ENCODE assay signal across 1 cellular context in the genomic region with DNA sequence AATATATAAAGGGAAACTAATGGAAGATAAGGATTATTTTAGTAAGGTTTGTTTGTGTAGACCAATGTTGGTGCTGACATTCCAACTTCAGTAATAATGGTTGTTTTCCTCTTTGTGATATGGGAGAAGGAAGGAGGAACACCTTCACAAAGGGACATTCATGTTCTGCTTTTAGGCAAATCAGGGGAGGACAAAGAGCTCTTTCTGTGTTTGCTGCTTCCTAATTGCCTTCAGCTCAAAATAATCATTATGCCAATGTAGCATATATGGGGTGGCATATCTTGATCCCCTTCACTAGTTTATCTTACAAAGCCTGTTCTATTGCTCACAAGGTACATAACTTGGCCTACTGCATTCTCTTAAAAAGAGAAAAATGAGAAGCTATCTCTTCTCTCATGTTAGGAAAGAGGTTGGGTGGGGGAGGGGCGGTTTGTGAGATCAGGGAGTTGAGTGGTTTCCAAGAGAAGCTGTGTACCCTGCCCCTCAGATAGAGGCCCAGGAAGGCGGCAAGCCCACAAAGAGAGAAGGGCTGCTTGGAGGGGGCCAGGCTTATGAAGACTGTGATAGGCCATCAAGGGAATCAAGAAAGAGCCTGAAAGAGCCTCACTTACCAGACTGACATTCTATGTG.
A peak's percentile ranks its signal among the peaks of the same experiment; 100 is the strongest.
TF ChIP-seq lines count a peak whose summit lies in the region.

No MANE protein-coding gene starts in this region.

TF ChIP-seq in HepG2, 621 proteins besides CTCF, POLR2A, EP300 and RAD21 (continued from another document and continues in another):
- peak; percentile 85; the same call in 1 of the 2 replicates for TF ChIP-seq ZNF710 (CRISPR knock-in tag; IDR thresholded peaks at IDR 0.05; ENCODE audit: borderline replicate concordance)
- TF ChIP-seq SYNCRIP (IDR thresholded peaks at IDR 0.05; ENCODE audit: insufficient read depth, low read depth, low read length), result no peak
- TF ChIP-seq ASH2L (IDR thresholded peaks at IDR 0.05; ENCODE audit: insufficient read length, low read depth, low read length), result peak; percentile 97
- TF ChIP-seq ZNF569 (CRISPR knock-in tag; IDR thresholded peaks at IDR 0.05; ENCODE audit: borderline replicate concordance), result no peak
- peak; percentile 30; the same call in 1 of the 2 replicates for TF ChIP-seq ZNF205 (CRISPR knock-in tag; IDR thresholded peaks at IDR 0.05)
- no peak for TF ChIP-seq ETS1 (CRISPR knock-in tag; IDR thresholded peaks at IDR 0.05)
- TF ChIP-seq, protein P1, sequence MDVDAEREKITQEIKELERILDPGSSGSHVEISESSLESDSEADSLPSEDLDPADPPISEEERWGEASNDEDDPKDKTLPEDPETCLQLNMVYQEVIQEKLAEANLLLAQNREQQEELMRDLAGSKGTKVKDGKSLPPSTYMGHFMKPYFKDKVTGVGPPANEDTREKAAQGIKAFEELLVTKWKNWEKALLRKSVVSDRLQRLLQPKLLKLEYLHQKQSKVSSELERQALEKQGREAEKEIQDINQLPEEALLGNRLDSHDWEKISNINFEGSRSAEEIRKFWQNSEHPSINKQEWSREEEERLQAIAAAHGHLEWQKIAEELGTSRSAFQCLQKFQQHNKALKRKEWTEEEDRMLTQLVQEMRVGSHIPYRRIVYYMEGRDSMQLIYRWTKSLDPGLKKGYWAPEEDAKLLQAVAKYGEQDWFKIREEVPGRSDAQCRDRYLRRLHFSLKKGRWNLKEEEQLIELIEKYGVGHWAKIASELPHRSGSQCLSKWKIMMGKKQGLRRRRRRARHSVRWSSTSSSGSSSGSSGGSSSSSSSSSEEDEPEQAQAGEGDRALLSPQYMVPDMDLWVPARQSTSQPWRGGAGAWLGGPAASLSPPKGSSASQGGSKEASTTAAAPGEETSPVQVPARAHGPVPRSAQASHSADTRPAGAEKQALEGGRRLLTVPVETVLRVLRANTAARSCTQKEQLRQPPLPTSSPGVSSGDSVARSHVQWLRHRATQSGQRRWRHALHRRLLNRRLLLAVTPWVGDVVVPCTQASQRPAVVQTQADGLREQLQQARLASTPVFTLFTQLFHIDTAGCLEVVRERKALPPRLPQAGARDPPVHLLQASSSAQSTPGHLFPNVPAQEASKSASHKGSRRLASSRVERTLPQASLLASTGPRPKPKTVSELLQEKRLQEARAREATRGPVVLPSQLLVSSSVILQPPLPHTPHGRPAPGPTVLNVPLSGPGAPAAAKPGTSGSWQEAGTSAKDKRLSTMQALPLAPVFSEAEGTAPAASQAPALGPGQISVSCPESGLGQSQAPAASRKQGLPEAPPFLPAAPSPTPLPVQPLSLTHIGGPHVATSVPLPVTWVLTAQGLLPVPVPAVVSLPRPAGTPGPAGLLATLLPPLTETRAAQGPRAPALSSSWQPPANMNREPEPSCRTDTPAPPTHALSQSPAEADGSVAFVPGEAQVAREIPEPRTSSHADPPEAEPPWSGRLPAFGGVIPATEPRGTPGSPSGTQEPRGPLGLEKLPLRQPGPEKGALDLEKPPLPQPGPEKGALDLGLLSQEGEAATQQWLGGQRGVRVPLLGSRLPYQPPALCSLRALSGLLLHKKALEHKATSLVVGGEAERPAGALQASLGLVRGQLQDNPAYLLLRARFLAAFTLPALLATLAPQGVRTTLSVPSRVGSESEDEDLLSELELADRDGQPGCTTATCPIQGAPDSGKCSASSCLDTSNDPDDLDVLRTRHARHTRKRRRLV (CRISPR knock-in tag; IDR thresholded peaks at IDR 0.05), result no peak; the same call in 1 of the 2 replicates
- TF ChIP-seq HOXA3 (CRISPR knock-in tag; IDR thresholded peaks at IDR 0.05), result peak; percentile 69; the same call in 1 of the 2 replicates
- peak; percentile 50; the same call in 1 of the 2 replicates for TF ChIP-seq TFE3 (CRISPR knock-in tag; IDR thresholded peaks at IDR 0.05)
- no peak for TF ChIP-seq DR1 (CRISPR knock-in tag; IDR thresholded peaks at IDR 0.05)
- no peak for TF ChIP-seq U2AF2 (IDR thresholded peaks at IDR 0.05; ENCODE audit: low read depth, low read length)
- no peak for TF ChIP-seq ZNF260 (CRISPR knock-in tag; IDR thresholded peaks at IDR 0.05; ENCODE audit: borderline replicate concordance, low read depth)
- peak; percentile 65; the same call in 1 of the 2 replicates for TF ChIP-seq RXRB (CRISPR knock-in tag; IDR thresholded peaks at IDR 0.05; ENCODE audit: borderline replicate concordance)
- peak; percentile 90 for TF ChIP-seq ZMYM4 (CRISPR knock-in tag; IDR thresholded peaks at IDR 0.05)
- TF ChIP-seq ZNF296 (CRISPR knock-in tag; conservative IDR thresholded peaks at IDR 0.05), result no peak
- peak; percentile 38; the same call in 1 of the 2 replicates for TF ChIP-seq IRF2 (CRISPR knock-in tag; IDR thresholded peaks at IDR 0.05)
- TF ChIP-seq PITX1 (CRISPR knock-in tag; IDR thresholded peaks at IDR 0.05), result peak; percentile 88
- TF ChIP-seq EHMT2 (IDR thresholded peaks at IDR 0.05; ENCODE audit: borderline replicate concordance, low read depth, low read length), result peak; percentile 52; the same call in 1 of the 2 replicates
- TF ChIP-seq ZMAT3 (CRISPR knock-in tag; conservative IDR thresholded peaks at IDR 0.05), result 0 out of 2 replicates have a peak, but pooled peaks have one; percentile 39
- TF ChIP-seq, protein P2, sequence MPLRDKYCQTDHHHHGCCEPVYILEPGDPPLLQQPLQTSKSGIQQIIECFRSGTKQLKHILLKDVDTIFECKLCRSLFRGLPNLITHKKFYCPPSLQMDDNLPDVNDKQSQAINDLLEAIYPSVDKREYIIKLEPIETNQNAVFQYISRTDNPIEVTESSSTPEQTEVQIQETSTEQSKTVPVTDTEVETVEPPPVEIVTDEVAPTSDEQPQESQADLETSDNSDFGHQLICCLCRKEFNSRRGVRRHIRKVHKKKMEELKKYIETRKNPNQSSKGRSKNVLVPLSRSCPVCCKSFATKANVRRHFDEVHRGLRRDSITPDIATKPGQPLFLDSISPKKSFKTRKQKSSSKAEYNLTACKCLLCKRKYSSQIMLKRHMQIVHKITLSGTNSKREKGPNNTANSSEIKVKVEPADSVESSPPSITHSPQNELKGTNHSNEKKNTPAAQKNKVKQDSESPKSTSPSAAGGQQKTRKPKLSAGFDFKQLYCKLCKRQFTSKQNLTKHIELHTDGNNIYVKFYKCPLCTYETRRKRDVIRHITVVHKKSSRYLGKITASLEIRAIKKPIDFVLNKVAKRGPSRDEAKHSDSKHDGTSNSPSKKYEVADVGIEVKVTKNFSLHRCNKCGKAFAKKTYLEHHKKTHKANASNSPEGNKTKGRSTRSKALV (CRISPR knock-in tag; IDR thresholded peaks at IDR 0.05), result 0 out of 2 replicates have a peak, but pooled peaks have one; percentile 17
- no peak; the same call in 1 of the 2 replicates for TF ChIP-seq ZNF556 (CRISPR knock-in tag; IDR thresholded peaks at IDR 0.05; ENCODE audit: borderline replicate concordance)
- TF ChIP-seq KAT8 (CRISPR knock-in tag; IDR thresholded peaks at IDR 0.05), result peak; percentile 52
- peak; percentile 83 for TF ChIP-seq HDAC1 (CRISPR knock-in tag; IDR thresholded peaks at IDR 0.05)
- TF ChIP-seq ZNF784 (CRISPR knock-in tag; IDR thresholded peaks at IDR 0.05; ENCODE audit: borderline replicate concordance), result no peak
- TF ChIP-seq, protein P3, sequence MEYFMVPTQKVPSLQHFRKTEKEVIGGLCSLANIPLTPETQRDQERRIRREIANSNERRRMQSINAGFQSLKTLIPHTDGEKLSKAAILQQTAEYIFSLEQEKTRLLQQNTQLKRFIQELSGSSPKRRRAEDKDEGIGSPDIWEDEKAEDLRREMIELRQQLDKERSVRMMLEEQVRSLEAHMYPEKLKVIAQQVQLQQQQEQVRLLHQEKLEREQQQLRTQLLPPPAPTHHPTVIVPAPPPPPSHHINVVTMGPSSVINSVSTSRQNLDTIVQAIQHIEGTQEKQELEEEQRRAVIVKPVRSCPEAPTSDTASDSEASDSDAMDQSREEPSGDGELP (IDR thresholded peaks at IDR 0.05; ENCODE audit: borderline replicate concordance, low read depth), result no peak; the same call in 1 of the 2 replicates
- TF ChIP-seq ZNF607 (CRISPR knock-in tag; IDR thresholded peaks at IDR 0.05; ENCODE audit: borderline replicate concordance), result no peak
- TF ChIP-seq ZNF207 (IDR thresholded peaks at IDR 0.05; ENCODE audit: borderline replicate concordance), result no peak
- TF ChIP-seq, protein P4, sequence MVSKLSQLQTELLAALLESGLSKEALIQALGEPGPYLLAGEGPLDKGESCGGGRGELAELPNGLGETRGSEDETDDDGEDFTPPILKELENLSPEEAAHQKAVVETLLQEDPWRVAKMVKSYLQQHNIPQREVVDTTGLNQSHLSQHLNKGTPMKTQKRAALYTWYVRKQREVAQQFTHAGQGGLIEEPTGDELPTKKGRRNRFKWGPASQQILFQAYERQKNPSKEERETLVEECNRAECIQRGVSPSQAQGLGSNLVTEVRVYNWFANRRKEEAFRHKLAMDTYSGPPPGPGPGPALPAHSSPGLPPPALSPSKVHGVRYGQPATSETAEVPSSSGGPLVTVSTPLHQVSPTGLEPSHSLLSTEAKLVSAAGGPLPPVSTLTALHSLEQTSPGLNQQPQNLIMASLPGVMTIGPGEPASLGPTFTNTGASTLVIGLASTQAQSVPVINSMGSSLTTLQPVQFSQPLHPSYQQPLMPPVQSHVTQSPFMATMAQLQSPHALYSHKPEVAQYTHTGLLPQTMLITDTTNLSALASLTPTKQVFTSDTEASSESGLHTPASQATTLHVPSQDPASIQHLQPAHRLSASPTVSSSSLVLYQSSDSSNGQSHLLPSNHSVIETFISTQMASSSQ (IDR thresholded peaks at IDR 0.05; ENCODE audit: low read depth), result no peak; the same call in none of the 2 replicates
- TF ChIP-seq, protein P4 (CRISPR knock-in tag; IDR thresholded peaks at IDR 0.05; ENCODE audit: borderline replicate concordance), result peak; percentile 49; the same call in 1 of the 2 replicates
- no peak for TF ChIP-seq ZNF335 (CRISPR knock-in tag; IDR thresholded peaks at IDR 0.05)
- TF ChIP-seq ZMYM2 (CRISPR knock-in tag; IDR thresholded peaks at IDR 0.05), result peak; percentile 62; the same call in 1 of the 2 replicates
- no peak for TF ChIP-seq ZNF274 (CRISPR knock-in tag; IDR thresholded peaks at IDR 0.05)
- TF ChIP-seq, protein P5, sequence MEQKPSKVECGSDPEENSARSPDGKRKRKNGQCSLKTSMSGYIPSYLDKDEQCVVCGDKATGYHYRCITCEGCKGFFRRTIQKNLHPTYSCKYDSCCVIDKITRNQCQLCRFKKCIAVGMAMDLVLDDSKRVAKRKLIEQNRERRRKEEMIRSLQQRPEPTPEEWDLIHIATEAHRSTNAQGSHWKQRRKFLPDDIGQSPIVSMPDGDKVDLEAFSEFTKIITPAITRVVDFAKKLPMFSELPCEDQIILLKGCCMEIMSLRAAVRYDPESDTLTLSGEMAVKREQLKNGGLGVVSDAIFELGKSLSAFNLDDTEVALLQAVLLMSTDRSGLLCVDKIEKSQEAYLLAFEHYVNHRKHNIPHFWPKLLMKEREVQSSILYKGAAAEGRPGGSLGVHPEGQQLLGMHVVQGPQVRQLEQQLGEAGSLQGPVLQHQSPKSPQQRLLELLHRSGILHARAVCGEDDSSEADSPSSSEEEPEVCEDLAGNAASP (CRISPR knock-in tag; IDR thresholded peaks at IDR 0.05; ENCODE audit: borderline replicate concordance), result peak; percentile 27; the same call in 1 of the 2 replicates
- TF ChIP-seq TAF1 (CRISPR knock-in tag; IDR thresholded peaks at IDR 0.05), result peak; percentile 49; the same call in 1 of the 2 replicates
- peak; percentile 59; the same call in 1 of the 2 replicates for TF ChIP-seq ZFP36L1 (CRISPR knock-in tag; IDR thresholded peaks at IDR 0.05)
- TF ChIP-seq ZNF12 (CRISPR knock-in tag; IDR thresholded peaks at IDR 0.05), result 0 out of 2 replicates have a peak, but pooled peaks have one; percentile 12
